28 cellular contexts compared by ENCODE assay signal in the genomic region with DNA sequence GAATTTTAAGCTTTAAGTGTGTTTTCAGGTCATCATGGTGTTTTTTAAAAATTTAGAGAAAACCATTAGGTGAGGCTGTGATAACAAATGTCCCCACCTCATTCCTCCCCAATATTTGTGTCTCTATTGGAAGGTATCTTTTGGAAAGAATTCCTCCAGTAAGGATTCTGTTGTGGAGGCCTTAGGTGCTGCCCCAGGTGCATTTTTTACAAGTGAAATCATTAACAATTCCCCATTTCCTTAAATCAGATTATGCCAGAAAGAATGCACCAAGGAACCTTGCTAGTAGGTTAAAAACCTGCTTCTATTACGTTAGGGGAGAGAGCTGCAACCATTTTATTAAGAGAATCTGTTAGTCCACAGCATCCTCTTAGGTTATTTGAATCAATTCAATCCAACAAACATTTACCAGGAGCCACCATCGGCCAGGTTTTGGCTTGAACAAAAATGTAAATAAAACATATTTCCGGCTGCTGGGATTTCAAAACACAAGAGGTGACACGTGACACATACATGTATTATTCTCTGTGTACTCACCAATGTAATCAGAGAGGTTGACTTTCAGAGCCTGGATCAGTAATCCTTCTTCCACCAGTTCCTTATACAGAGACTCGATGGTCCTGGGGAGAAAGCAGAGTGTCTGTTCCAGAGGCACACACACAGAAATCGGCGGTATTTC.
DNase-seq lines count a peak whose midpoint lies in the region; ATAC-seq and TF ChIP-seq lines count a peak whose summit lies in the region.
"Had no signal": no experiment of that assay in that cellular context is flagged by ENCODE, and none has a peak within 500 bp of the region (broad histone marks: within the 10 kb centered on the region; RNA-seq: fewer than 3 reads in every experiment).

No MANE protein-coding gene starts in this region.

- no peaks in the 10 kb centered on the region for H3K36me3 ChIP-seq in stomach
- no peaks in the 10 kb centered on the region for H3K36me3 ChIP-seq in thyroid gland
- H3K36me3 ChIP-seq: breast epithelium, gastroesophageal sphincter, upper lobe of left lung had no signal

- H3K9me3 ChIP-seq in stomach = peaks cover 0 to 7% (median 2%) of the 10 kb centered on the region in 4 donors
- H3K9me3 ChIP-seq in thyroid gland = no peaks in the 10 kb centered on the region
- H3K9me3 ChIP-seq: breast epithelium had no signal

- CTCF ChIA-PET in activated CD8-positive, alpha-beta T cell treated with anti-CD3 and anti-CD28 coated beads, Interleukin-2, amount 10 ng/mL, durations not matched to agents 7 days and 5 days (lab: Charles Lee) = no interaction called here

- TF ChIP-seq POLR2A in stomach (IDR thresholded peaks at IDR 0.05) (no peak), thyroid gland (IDR thresholded peaks at IDR 0.05) (no peak)

- WGBS in stomach, 5 donors = 39 to 62% (median 49%) methylated on average over 7 of the region's 7 CpGs
- 82 to 89% methylated on average over 7 of the region's 7 CpGs for WGBS in thyroid gland, 2 donors

- peaks cover 0 to 3% (median 0%) of the 10 kb centered on the region in 4 donors for H3K4me1 ChIP-seq in stomach
- H3K4me1 ChIP-seq in thyroid gland = no peaks in the 10 kb centered on the region
- H3K4me1 ChIP-seq: breast epithelium, gastroesophageal sphincter, upper lobe of left lung had no signal

- peak overlapping the region; percentile 83 for H3K27ac ChIP-seq in VCaP
- peak overlapping the region in 1 of 5 donors; percentile 35 for H3K27ac ChIP-seq in stomach
- H3K27ac ChIP-seq in thyroid gland = no peak overlapping the region
- H3K27ac ChIP-seq: breast epithelium, gastroesophageal sphincter, hepatocyte, upper lobe of left lung had no signal

- H3K27me3 Mint-ChIP-seq in activated CD8-positive, alpha-beta T cell treated with anti-CD3 and anti-CD28 coated beads, Interleukin-2, amount 10 ng/mL, durations not matched to agents 7 days and 5 days (ENCODE audit: low read depth) = peaks cover 26% of the 10 kb centered on the region

- H3K4me3 ChIP-seq in stomach = no peak overlapping the region
- no peak overlapping the region for H3K4me3 ChIP-seq in thyroid gland (replicated peaks in 1 of 3)
- H3K4me3 ChIP-seq: breast epithelium, gastroesophageal sphincter, hepatocyte, upper lobe of left lung had no signal

- H3K36me3 Mint-ChIP-seq in activated CD8-positive, alpha-beta T cell treated with anti-CD3 and anti-CD28 coated beads, Interleukin-2, amount 10 ng/mL, durations not matched to agents 7 days and 5 days (ENCODE audit: low read depth) = no peaks in the 10 kb centered on the region
- H3K36me3 Mint-ChIP-seq: natural killer cell treated with Interleukin-12 subunit alpha and Interleukin-12 subunit beta and Interleukin-15 and Interleukin-18, amount 100 ng/mL, for 72 hours; stimulated activated memory B cell treated with anti-CD40 and anti-IgM and Interleukin-4, amounts not matched to agents 10 μg/mL and 1 μg/mL and 100 μg/mL, for 72 hours had no signal

- peaks cover 3% of the 10 kb centered on the region for H3K4me1 Mint-ChIP-seq in activated CD8-positive, alpha-beta T cell treated with anti-CD3 and anti-CD28 coated beads, Interleukin-2, amount 10 ng/mL, durations not matched to agents 7 days and 5 days (ENCODE audit: low read depth)
- H3K4me1 Mint-ChIP-seq: stimulated activated memory B cell treated with anti-CD40 and anti-IgM and Interleukin-4, amounts not matched to agents 10 μg/mL and 1 μg/mL and 100 μg/mL, for 72 hours had no signal

- POLR2A ChIA-PET in activated CD8-positive, alpha-beta T cell treated with anti-CD3 and anti-CD28 coated beads, Interleukin-2, amount 10 ng/mL, durations not matched to agents 7 days and 5 days (lab: Charles Lee) = no interaction called here

- TF ChIP-seq EP300 in stomach (IDR thresholded peaks at IDR 0.05) = no peak

- H3K4me3 Mint-ChIP-seq in activated CD8-positive, alpha-beta T cell treated with anti-CD3 and anti-CD28 coated beads, Interleukin-2, amount 10 ng/mL, durations not matched to agents 7 days and 5 days = no peak overlapping the region
- H3K4me3 Mint-ChIP-seq: activated naive CD8-positive, alpha-beta T cell treated with anti-CD3 and anti-CD28 coated beads for 36 hours; natural killer cell treated with Interleukin-12 subunit alpha and Interleukin-12 subunit beta and Interleukin-15 and Interleukin-18, amount 100 ng/mL, for 72 hours; stimulated activated memory B cell treated with anti-CD40 and anti-IgM and Interleukin-4, amounts not matched to agents 10 μg/mL and 1 μg/mL and 100 μg/mL, for 72 hours had no signal

- H3K27me3 ChIP-seq in stomach (no peaks in the 10 kb centered on the region), thyroid gland (no peaks in the 10 kb centered on the region)
- H3K27me3 ChIP-seq: breast epithelium, hepatocyte, upper lobe of left lung had no signal

- no peak for ATAC-seq in activated CD8-positive, alpha-beta T cell treated with anti-CD3 and anti-CD28 coated beads, Interleukin-2, amount 10 ng/mL, durations not matched to agents 7 days and 5 days
- ATAC-seq: gastroesophageal sphincter; left colon; natural killer cell treated with Interleukin-12 subunit alpha and Interleukin-12 subunit beta and Interleukin-15 and Interleukin-18, amount 100 ng/mL, for 72 hours; Panc1; stimulated activated memory B cell treated with anti-CD40 and anti-IgM and Interleukin-4, amounts not matched to agents 10 μg/mL and 1 μg/mL and 100 μg/mL, for 72 hours had no signal

- H3K9me3 Mint-ChIP-seq in activated CD8-positive, alpha-beta T cell treated with anti-CD3 and anti-CD28 coated beads, Interleukin-2, amount 10 ng/mL, durations not matched to agents 7 days and 5 days (ENCODE audit: insufficient read depth) = no peaks in the 10 kb centered on the region
- H3K9me3 Mint-ChIP-seq: natural killer cell treated with Interleukin-12 subunit alpha and Interleukin-12 subunit beta and Interleukin-15 and Interleukin-18, amount 100 ng/mL, for 72 hours; stimulated activated memory B cell treated with anti-CD40 and anti-IgM and Interleukin-4, amounts not matched to agents 10 μg/mL and 1 μg/mL and 100 μg/mL, for 72 hours had no signal

- TF ChIP-seq CTCF in VCaP (conservative IDR thresholded peaks at IDR 0.05) (no peak), stomach (IDR thresholded peaks at IDR 0.05) (no peak), thyroid gland (IDR thresholded peaks at IDR 0.05) (no peak)

- no peak overlapping the region for H3K27ac Mint-ChIP-seq in activated CD8-positive, alpha-beta T cell treated with anti-CD3 and anti-CD28 coated beads, Interleukin-2, amount 10 ng/mL, durations not matched to agents 7 days and 5 days
- H3K27ac Mint-ChIP-seq: activated naive CD8-positive, alpha-beta T cell treated with anti-CD3 and anti-CD28 coated beads for 36 hours; natural killer cell treated with Interleukin-12 subunit alpha and Interleukin-12 subunit beta and Interleukin-15 and Interleukin-18, amount 100 ng/mL, for 72 hours; stimulated activated memory B cell treated with anti-CD40 and anti-IgM and Interleukin-4, amounts not matched to agents 10 μg/mL and 1 μg/mL and 100 μg/mL, for 72 hours had no signal

- DNase-seq in NCI-H510A treated with DMSO at 0.1 percent for 48 hours (lab: John Stamatoyannopoulos, UW) (peak; percentile 45), NCI-H510A (lab: John Stamatoyannopoulos, UW) (no peak), NCI-H2081 treated with DMSO at 0.1 percent for 48 hours (lab: John Stamatoyannopoulos, UW) (peak; percentile 8), stomach (peak; percentile 50), thyroid gland (no peak)
- DNase-seq in activated CD8-positive, alpha-beta T cell treated with anti-CD3 and anti-CD28 coated beads, Interleukin-2, amount 10 ng/mL, durations not matched to agents 7 days and 5 days = no peak
- no peak for DNase-seq in activated naive CD4-positive, alpha-beta T cell (lab: John Stamatoyannopoulos, UW)
- DNase-seq: activated effector memory CD4-positive, alpha-beta T cell treated with Interleukin-2 at 50 U/mL for 16 hours; activated naive CD8-positive, alpha-beta T cell treated with anti-CD3 and anti-CD28 coated beads for 36 hours; anterior cingulate cortex; EL; KBM-7; left colon; mammary epithelial cell; NCI-H1105 treated with DMSO at 0.1 percent for 48 hours; NCI-H526 treated with DMSO at 0.1 percent for 48 hours; SIG-M5; stimulated activated CD4-positive, alpha-beta T cell treated with anti-CD3 and anti-CD28 coated beads, Interleukin-15, amount 100 ng/mL, for 24 hours; substantia nigra; SW 1271; upper lobe of left lung had no signal

- intact Hi-C loops in stomach (cut with DNase I; ENCODE audit: low total_unique reads) (no loop called here), thyroid gland (cut with DNase I) (no loop called here)

Comparison
In these comparisons a context has a peak if more than half of its experiments do, and no peak if none do; other contexts are left out.
1. DNase-seq: peak in NCI-H510A treated with DMSO at 0.1 percent for 48 hours (single experiment), NCI-H2081 treated with DMSO at 0.1 percent for 48 hours (single experiment) and stomach (single experiment); none in NCI-H510A (single experiment), activated CD8-positive, alpha-beta T cell treated with anti-CD3 and anti-CD28 coated beads, Interleukin-2, amount 10 ng/mL, durations not matched to agents 7 days and 5 days (single experiment), thyroid gland (0 of 2) and activated naive CD4-positive, alpha-beta T cell (0 of 4).